ENCODE assay signal across 8 cellular contexts in the genomic region with DNA sequence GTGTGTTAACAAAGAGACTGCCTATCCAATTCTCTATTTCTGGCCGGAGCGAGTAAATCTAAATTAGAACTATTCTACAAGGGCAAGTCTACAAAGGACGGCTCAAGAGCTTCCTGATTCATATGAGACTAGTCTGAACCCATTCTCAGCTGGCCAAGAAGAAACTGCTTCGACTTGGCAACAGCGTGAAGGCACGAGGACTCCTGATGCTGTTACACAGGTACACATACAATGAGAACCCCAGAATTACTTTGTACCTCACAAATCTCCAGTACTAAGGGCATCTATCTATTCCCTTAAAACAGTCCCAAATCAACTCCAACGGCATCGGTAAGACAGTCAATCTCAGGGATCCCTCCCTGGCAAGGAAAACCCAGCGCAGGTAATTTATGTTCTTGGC. TPM values are rescaled to one million over a fixed set of nuclear protein-coding genes. Genes with fewer than 3 reads are reported as not detected.
A peak's percentile ranks its signal among the peaks of the same experiment; 100 is the strongest.
DNase-seq lines count a peak whose midpoint lies in the region; ATAC-seq and TF ChIP-seq lines count a peak whose summit lies in the region.

No MANE protein-coding gene starts in this region.

- no peak for DNase-seq in HL-60 (ENCODE audit: low read depth in 1 of 2, low spot score in 1 of 2)
- DNase-seq in activated T-helper 1 cell treated with anti-CD3 and anti-CD28 coated beads, Interleukin-12 subunit alpha, Interleukin-12 subunit beta, Interleukin-2, Interleukin-4 antibody, amounts not matched to agents 30 ng/mL and 10 ng/mL and 1 ng/mL, durations not matched to agents 14 hours and 24 hours and 36 hours (ENCODE audit: low spot score) = no peak
- DNase-seq in mucosa of descending colon = no peak
- DNase-seq in NCI-H2081 (lab: John Stamatoyannopoulos, UW) = no peak
- DNase-seq in NCI-H1105 (lab: John Stamatoyannopoulos, UW) = no peak

- H3K9ac ChIP-seq in iPS-15b (ENCODE audit: low read depth, low read length) = peak overlapping the region; percentile 94

- H3K9me3 Mint-ChIP-seq in activated T-helper 1 cell treated with anti-CD3 and anti-CD28 coated beads, Interleukin-12 subunit alpha, Interleukin-12 subunit beta, Interleukin-2, Interleukin-4 antibody, amounts not matched to agents 30 ng/mL and 10 ng/mL and 1 ng/mL, durations not matched to agents 14 hours and 24 hours and 36 hours = no peaks in the 10 kb centered on the region
- no peaks in the 10 kb centered on the region for H3K9me3 Mint-ChIP-seq in stimulated activated memory B cell treated with anti-CD40 and anti-IgM and Interleukin-4, amounts not matched to agents 10 μg/mL and 1 μg/mL and 100 μg/mL, for 72 hours

- ATAC-seq in stimulated activated memory B cell treated with anti-CD40 and anti-IgM and Interleukin-4, amounts not matched to agents 10 μg/mL and 1 μg/mL and 100 μg/mL, for 72 hours = no peak
- ATAC-seq in mucosa of descending colon = no peak
- ATAC-seq in HG03025 (IDR thresholded peaks at IDR 0.05; ENCODE audit: low FRiP score, unreplicated experiment) = no peak

- intact Hi-C loops in activated T-helper 1 cell treated with anti-CD3 and anti-CD28 coated beads, Interleukin-12 subunit alpha, Interleukin-12 subunit beta, Interleukin-2, Interleukin-4 antibody, amounts not matched to agents 30 ng/mL and 10 ng/mL and 1 ng/mL, durations not matched to agents 14 hours and 24 hours and 36 hours (cut with micrococcal nuclease) = loop anchor here (2.0 kb wide), 1 partner anchor 108 kb away; the partner anchor contains the start of gene PITPNA
- intact Hi-C loops in mucosa of descending colon (cut with DNase I, micrococcal nuclease) = no loop called here

- peak overlapping the region; percentile 92 for H3K4me3 Mint-ChIP-seq in activated T-helper 1 cell treated with anti-CD3 and anti-CD28 coated beads, Interleukin-12 subunit alpha, Interleukin-12 subunit beta, Interleukin-2, Interleukin-4 antibody, amounts not matched to agents 30 ng/mL and 10 ng/mL and 1 ng/mL, durations not matched to agents 14 hours and 24 hours and 36 hours
- H3K4me3 Mint-ChIP-seq in stimulated activated memory B cell treated with anti-CD40 and anti-IgM and Interleukin-4, amounts not matched to agents 10 μg/mL and 1 μg/mL and 100 μg/mL, for 72 hours = peak overlapping the region; percentile 89

- H3K4me3 ChIP-seq in HL-60 (replicated peaks; ENCODE audit: insufficient read depth, low read length) (peak overlapping the region; percentile 73), iPS-15b (ENCODE audit: low read depth, low read length) (peak overlapping the region; percentile 67), mucosa of descending colon (no peak overlapping the region)

- no peaks in the 10 kb centered on the region for H3K36me3 ChIP-seq in iPS-15b (ENCODE audit: control insufficient read depth, insufficient read depth, low read length)
- H3K36me3 ChIP-seq in mucosa of descending colon (ENCODE audit: low read depth) = no peaks in the 10 kb centered on the region

- H3K27ac ChIP-seq in HL-60 (replicated peaks) = no peak overlapping the region

- TF ChIP-seq CTCF in HL-60 (IDR thresholded peaks at IDR 0.05; ENCODE audit: insufficient read depth, low read length) (no peak), mucosa of descending colon (IDR thresholded peaks at IDR 0.05) (no peak)

- H3K36me3 Mint-ChIP-seq in activated T-helper 1 cell treated with anti-CD3 and anti-CD28 coated beads, Interleukin-12 subunit alpha, Interleukin-12 subunit beta, Interleukin-2, Interleukin-4 antibody, amounts not matched to agents 30 ng/mL and 10 ng/mL and 1 ng/mL, durations not matched to agents 14 hours and 24 hours and 36 hours (ENCODE audit: low read depth) = peaks cover 21% of the 10 kb centered on the region
- H3K36me3 Mint-ChIP-seq in stimulated activated memory B cell treated with anti-CD40 and anti-IgM and Interleukin-4, amounts not matched to agents 10 μg/mL and 1 μg/mL and 100 μg/mL, for 72 hours = peaks cover 14% of the 10 kb centered on the region

- no peaks in the 10 kb centered on the region for H3K27me3 ChIP-seq in HL-60 (ENCODE audit: insufficient read depth, poor library complexity, severe bottlenecking)
- no peaks in the 10 kb centered on the region for H3K27me3 ChIP-seq in iPS-15b (ENCODE audit: control insufficient read depth, insufficient read depth, low read length)

- H3K9me3 ChIP-seq in iPS-15b (ENCODE audit: control insufficient read depth, insufficient read depth, low read length) (no peaks in the 10 kb centered on the region), mucosa of descending colon (no peaks in the 10 kb centered on the region)

- H3K27me3 Mint-ChIP-seq in activated T-helper 1 cell treated with anti-CD3 and anti-CD28 coated beads, Interleukin-12 subunit alpha, Interleukin-12 subunit beta, Interleukin-2, Interleukin-4 antibody, amounts not matched to agents 30 ng/mL and 10 ng/mL and 1 ng/mL, durations not matched to agents 14 hours and 24 hours and 36 hours (ENCODE audit: insufficient read depth) = peaks cover 3% of the 10 kb centered on the region
- no peaks in the 10 kb centered on the region for H3K27me3 Mint-ChIP-seq in stimulated activated memory B cell treated with anti-CD40 and anti-IgM and Interleukin-4, amounts not matched to agents 10 μg/mL and 1 μg/mL and 100 μg/mL, for 72 hours

- H3K27ac Mint-ChIP-seq in activated T-helper 1 cell treated with anti-CD3 and anti-CD28 coated beads, Interleukin-12 subunit alpha, Interleukin-12 subunit beta, Interleukin-2, Interleukin-4 antibody, amounts not matched to agents 30 ng/mL and 10 ng/mL and 1 ng/mL, durations not matched to agents 14 hours and 24 hours and 36 hours = peak overlapping the region; percentile 48
- H3K27ac Mint-ChIP-seq in stimulated activated memory B cell treated with anti-CD40 and anti-IgM and Interleukin-4, amounts not matched to agents 10 μg/mL and 1 μg/mL and 100 μg/mL, for 72 hours = peak overlapping the region; percentile 87

- H3K4me1 Mint-ChIP-seq in activated T-helper 1 cell treated with anti-CD3 and anti-CD28 coated beads, Interleukin-12 subunit alpha, Interleukin-12 subunit beta, Interleukin-2, Interleukin-4 antibody, amounts not matched to agents 30 ng/mL and 10 ng/mL and 1 ng/mL, durations not matched to agents 14 hours and 24 hours and 36 hours (ENCODE audit: low read depth) = peaks cover 31% of the 10 kb centered on the region
- peaks cover 56% of the 10 kb centered on the region for H3K4me1 Mint-ChIP-seq in stimulated activated memory B cell treated with anti-CD40 and anti-IgM and Interleukin-4, amounts not matched to agents 10 μg/mL and 1 μg/mL and 100 μg/mL, for 72 hours

- H3K4me1 ChIP-seq in iPS-15b (ENCODE audit: control insufficient read depth, insufficient read depth, low read length) (peaks cover 5% of the 10 kb centered on the region), mucosa of descending colon (ENCODE audit: low read depth) (peaks cover 42% of the 10 kb centered on the region)

RNA-seq across cellular contexts. Expression of gene CRK, which starts 1.5 kb away (rescaled TPM):
- 19.8 and 24.2 TPM in 2 replicates for total RNA-seq in activated T-helper 1 cell treated with anti-CD3 and anti-CD28 coated beads, Interleukin-12 subunit alpha, Interleukin-12 subunit beta, Interleukin-2, Interleukin-4 antibody, amounts not matched to agents 30 ng/mL and 10 ng/mL and 1 ng/mL, durations not matched to agents 14 hours and 24 hours and 36 hours
- total RNA-seq in mucosa of descending colon = 10 to 100 TPM; 73.9 to 85.3 (median 74.0) TPM

RNA-seq across cellular contexts. Expression of gene MYO1C, which starts 37.9 kb away (rescaled TPM):
- 31.1 and 44.0 TPM in 2 replicates for total RNA-seq in activated T-helper 1 cell treated with anti-CD3 and anti-CD28 coated beads, Interleukin-12 subunit alpha, Interleukin-12 subunit beta, Interleukin-2, Interleukin-4 antibody, amounts not matched to agents 30 ng/mL and 10 ng/mL and 1 ng/mL, durations not matched to agents 14 hours and 24 hours and 36 hours
- total RNA-seq in mucosa of descending colon = 100 to 1,000 TPM; 249 to 344 (median 276) TPM

RNA-seq across cellular contexts. Expression of gene YWHAE, which starts 54.5 kb away (rescaled TPM):
- total RNA-seq in activated T-helper 1 cell treated with anti-CD3 and anti-CD28 coated beads, Interleukin-12 subunit alpha, Interleukin-12 subunit beta, Interleukin-2, Interleukin-4 antibody, amounts not matched to agents 30 ng/mL and 10 ng/mL and 1 ng/mL, durations not matched to agents 14 hours and 24 hours and 36 hours = 439 and 444 TPM in 2 replicates
- total RNA-seq in mucosa of descending colon = 100 to 1,000 TPM; 370 to 494 (median 380) TPM
